Comparison of ENCODE assay signal across 12 cellular contexts in the genomic region with DNA sequence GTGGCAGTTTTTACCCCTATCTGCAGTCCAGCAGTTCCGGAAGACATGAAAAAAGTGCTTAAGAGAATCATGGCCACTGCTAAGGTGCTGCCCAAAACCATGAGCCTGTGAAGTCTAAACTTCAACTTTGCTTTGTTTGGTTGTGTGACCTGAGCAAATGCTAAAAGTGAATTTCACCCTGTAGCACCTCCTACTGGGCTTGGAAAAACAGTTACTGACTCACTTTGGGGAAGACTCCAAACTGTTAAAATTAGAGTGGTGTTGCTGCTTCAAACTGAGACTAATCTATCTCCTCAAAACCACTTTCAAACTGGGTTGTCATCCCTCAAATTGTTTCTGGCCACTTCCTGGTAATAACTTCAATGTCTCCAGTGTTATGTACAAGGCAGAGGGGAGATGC. TPM values are rescaled to one million over a fixed set of nuclear protein-coding genes. Genes with fewer than 3 reads are reported as not detected.
DNase-seq lines count a peak whose midpoint lies in the region; ATAC-seq, FAIRE-seq and TF ChIP-seq lines count a peak whose summit lies in the region.
"Had no signal": no experiment of that assay in that cellular context is flagged by ENCODE, and none has a peak within 500 bp of the region (broad histone marks: within the 10 kb centered on the region; RNA-seq: fewer than 3 reads in every experiment).

No MANE protein-coding gene starts in this region.

- H3K4me3 ChIP-seq in bronchial epithelial cell (ENCODE audit: low read depth, low read length) (no peak overlapping the region), retinal pigment epithelial cell (ENCODE audit: low read length) (no peak overlapping the region)
- H3K4me3 ChIP-seq: heart left ventricle, smooth muscle cell had no signal

- TF ChIP-seq RAD21 in Ishikawa (IDR thresholded peaks at IDR 0.05; ENCODE audit: low read depth) = peak; percentile 28; the same call in 1 of the 2 replicates

- H3K36me3 ChIP-seq in bronchial epithelial cell (ENCODE audit: control insufficient read depth, insufficient read depth, low read length) = no peaks in the 10 kb centered on the region
- H3K36me3 ChIP-seq: heart left ventricle had no signal

- no peaks in the 10 kb centered on the region for H3K27me3 ChIP-seq in bronchial epithelial cell (ENCODE audit: control insufficient read depth, insufficient read depth, low read length)

- FAIRE-seq in D721Med (lab: Jason Lieb, UNC) (no peak), bronchial epithelial cell (lab: Jason Lieb, UNC) (no peak)
- FAIRE-seq: RCC 7860 had no signal

- TF ChIP-seq CTCF in D721Med (IDR thresholded peaks at IDR 0.05; ENCODE audit: insufficient read depth, missing control alignments) (peak; percentile 18), bronchial epithelial cell (IDR thresholded peaks at IDR 0.05; ENCODE audit: insufficient read depth, low read length, severe bottlenecking) (peak; percentile 33), retinal pigment epithelial cell (conservative IDR thresholded peaks at IDR 0.05; ENCODE audit: low read depth, low read length) (peak; percentile 46)

- DNase-seq in D721Med (ENCODE audit: insufficient read length, low spot score) = no peak
- peak; percentile 8 for DNase-seq in bronchial epithelial cell (ENCODE audit: low read depth)
- no peak for DNase-seq in retinal pigment epithelial cell (ENCODE audit: low read depth)
- DNase-seq in inferior parietal cortex (ENCODE audit: extremely low spot score) = no peak
- no peak for DNase-seq in NCI-H1436 (lab: John Stamatoyannopoulos, UW)
- DNase-seq: cortex of kidney, heart left ventricle, NCI-H2029 had no signal

- ATAC-seq in GM19452 (IDR thresholded peaks at IDR 0.05; ENCODE audit: unreplicated experiment) = no peak
- ATAC-seq: heart left ventricle had no signal

- TF ChIP-seq EP300 in Ishikawa (IDR thresholded peaks at IDR 0.05; ENCODE audit: borderline replicate concordance) = no peak

TF ChIP-seq in Ishikawa, 13 proteins besides CTCF, POLR2A, EP300 and RAD21:
- no peak for TF ChIP-seq FOXM1 (IDR thresholded peaks at IDR 0.05; ENCODE audit: borderline replicate concordance, low read depth)
- TF ChIP-seq TEAD4 (IDR thresholded peaks at IDR 0.05) = no peak
- TF ChIP-seq ZBTB7A (IDR thresholded peaks at IDR 0.05; ENCODE audit: low read depth) = no peak
- TF ChIP-seq TCF12 (IDR thresholded peaks at IDR 0.05; ENCODE audit: low read depth) = no peak

RNA-seq across cellular contexts. Expression of gene MKX, which starts 21.3 kb away (rescaled TPM):
- 1.8 and 2.3 TPM in 2 replicates for total RNA-seq in bronchial epithelial cell
